13 cellular contexts compared by ENCODE assay signal in genomic region chr15:63602595-63602994, GRCh38. TPM values are rescaled to one million over a fixed set of nuclear protein-coding genes. Genes with fewer than 3 reads are reported as not detected.
DNase-seq lines count a peak whose midpoint lies in the region; ATAC-seq and TF ChIP-seq lines count a peak whose summit lies in the region.
"Had no signal": no experiment of that assay in that cellular context is flagged by ENCODE, and none has a peak within 500 bp of the region (broad histone marks: within the 10 kb centered on the region; RNA-seq: fewer than 3 reads in every experiment).

No MANE protein-coding gene starts in this region.

- H3K4me1 Mint-ChIP-seq in activated naive CD4-positive, alpha-beta T cell treated with anti-CD3 and anti-CD28 coated beads, Interleukin-2, amount 50 U/mL, for 24 hours, result peaks cover 62% of the 10 kb centered on the region
- H3K4me1 Mint-ChIP-seq in WTC11 (peaks cover 15% of the 10 kb centered on the region), immature natural killer cell (peaks cover 36 to 46% of the 10 kb centered on the region in 2 donors)

- no peak overlapping the region for H3K27ac Mint-ChIP-seq in activated naive CD4-positive, alpha-beta T cell treated with anti-CD3 and anti-CD28 coated beads, Interleukin-2, amount 50 U/mL, for 24 hours
- H3K27ac Mint-ChIP-seq in WTC11 (no peak overlapping the region), immature natural killer cell (peak overlapping the region in 5 of 6 donors; percentile 6 to 89 (median 66))

- CTCF ChIA-PET in WTC11 (lab: Charles Lee), result interaction anchor here (1.2 to 5.0 kb wide), 5 partner anchors 8 to 465 kb away, joined by 4 to 59 read pairs (median 9); partner anchors contain the start of gene USP3

- no peaks in the 10 kb centered on the region for H3K27me3 Mint-ChIP-seq in activated naive CD4-positive, alpha-beta T cell treated with anti-CD3 and anti-CD28 coated beads, Interleukin-2, amount 50 U/mL, for 24 hours
- H3K27me3 Mint-ChIP-seq in WTC11 (ENCODE audit: low read depth), result peaks cover 28% of the 10 kb centered on the region
- H3K27me3 Mint-ChIP-seq in immature natural killer cell (ENCODE audit: low read depth in 3 of 3), result peaks cover 13 to 25% (median 18%) of the 10 kb centered on the region in 3 donors

- no peaks in the 10 kb centered on the region for H3K9me3 Mint-ChIP-seq in activated naive CD4-positive, alpha-beta T cell treated with anti-CD3 and anti-CD28 coated beads, Interleukin-2, amount 50 U/mL, for 24 hours
- no peaks in the 10 kb centered on the region for H3K9me3 Mint-ChIP-seq in WTC11
- H3K9me3 Mint-ChIP-seq in immature natural killer cell, result no peaks in the 10 kb centered on the region

- no peak for TF ChIP-seq CTCF in WTC11 (IDR thresholded peaks at IDR 0.05)

- POLR2A ChIA-PET in WTC11 (lab: Charles Lee), result interaction anchor here (0.6 kb wide), 1 partner anchor 310 kb away, joined by 3 read pairs; no protein-coding TSS in a partner anchor

- peak overlapping the region; percentile 31 for H3K4me3 Mint-ChIP-seq in activated naive CD4-positive, alpha-beta T cell treated with anti-CD3 and anti-CD28 coated beads, Interleukin-2, amount 50 U/mL, for 24 hours
- H3K4me3 Mint-ChIP-seq in WTC11 (peak overlapping the region; percentile 31; the same call in 1 of the 2 replicates), immature natural killer cell (peak overlapping the region; percentile 59 to 95 (median 65))

- ATAC-seq in WTC11 (no peak), HG03280 (IDR thresholded peaks at IDR 0.05; ENCODE audit: unreplicated experiment) (no peak)
- ATAC-seq: Panc1, sciatic nerve had no signal

- no peaks in the 10 kb centered on the region for H3K36me3 Mint-ChIP-seq in activated naive CD4-positive, alpha-beta T cell treated with anti-CD3 and anti-CD28 coated beads, Interleukin-2, amount 50 U/mL, for 24 hours
- H3K36me3 Mint-ChIP-seq in WTC11, result no peaks in the 10 kb centered on the region
- H3K36me3 Mint-ChIP-seq in immature natural killer cell, result no peaks in the 10 kb centered on the region

- no peak for DNase-seq in activated naive CD4-positive, alpha-beta T cell treated with Interleukin-2 at 50 U/mL for 16 hours
- DNase-seq in WTC11 (ENCODE audit: low spot score), result no peak
- DNase-seq in immature natural killer cell, result no peak
- peak; percentile 20 for DNase-seq in superior temporal gyrus (ENCODE audit: extremely low spot score)
- DNase-seq in mucosa of gallbladder (ENCODE audit: low spot score), result no peak
- DNase-seq in DMS53 treated with DMSO at 0.1 percent for 48 hours (lab: John Stamatoyannopoulos, UW; ENCODE audit: unreplicated experiment), result no peak
- DNase-seq: activated CD4-positive, CD25-positive, alpha-beta regulatory T cell treated with anti-CD3 and anti-CD28 coated beads, Interleukin-2, amount 50 U/mL, for 72 hours; AML-193; stimulated activated CD4-positive, alpha-beta T cell treated with anti-CD3 and anti-CD28 coated beads, Interleukin-4, amount 100 ng/mL, for 1 hour had no signal

TF ChIP-seq in WTC11, 78 proteins besides CTCF, POLR2A, EP300 and RAD21 (continues in another document):
- TF ChIP-seq, protein P1, sequence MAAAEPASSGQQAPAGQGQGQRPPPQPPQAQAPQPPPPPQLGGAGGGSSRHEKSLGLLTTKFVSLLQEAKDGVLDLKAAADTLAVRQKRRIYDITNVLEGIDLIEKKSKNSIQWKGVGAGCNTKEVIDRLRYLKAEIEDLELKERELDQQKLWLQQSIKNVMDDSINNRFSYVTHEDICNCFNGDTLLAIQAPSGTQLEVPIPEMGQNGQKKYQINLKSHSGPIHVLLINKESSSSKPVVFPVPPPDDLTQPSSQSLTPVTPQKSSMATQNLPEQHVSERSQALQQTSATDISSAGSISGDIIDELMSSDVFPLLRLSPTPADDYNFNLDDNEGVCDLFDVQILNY (CRISPR knock-in tag; IDR thresholded peaks at IDR 0.05), result no peak
- TF ChIP-seq NR3C1 (CRISPR knock-in tag; conservative IDR thresholded peaks at IDR 0.05; ENCODE audit: low read depth), result no peak
- TF ChIP-seq, protein P2, sequence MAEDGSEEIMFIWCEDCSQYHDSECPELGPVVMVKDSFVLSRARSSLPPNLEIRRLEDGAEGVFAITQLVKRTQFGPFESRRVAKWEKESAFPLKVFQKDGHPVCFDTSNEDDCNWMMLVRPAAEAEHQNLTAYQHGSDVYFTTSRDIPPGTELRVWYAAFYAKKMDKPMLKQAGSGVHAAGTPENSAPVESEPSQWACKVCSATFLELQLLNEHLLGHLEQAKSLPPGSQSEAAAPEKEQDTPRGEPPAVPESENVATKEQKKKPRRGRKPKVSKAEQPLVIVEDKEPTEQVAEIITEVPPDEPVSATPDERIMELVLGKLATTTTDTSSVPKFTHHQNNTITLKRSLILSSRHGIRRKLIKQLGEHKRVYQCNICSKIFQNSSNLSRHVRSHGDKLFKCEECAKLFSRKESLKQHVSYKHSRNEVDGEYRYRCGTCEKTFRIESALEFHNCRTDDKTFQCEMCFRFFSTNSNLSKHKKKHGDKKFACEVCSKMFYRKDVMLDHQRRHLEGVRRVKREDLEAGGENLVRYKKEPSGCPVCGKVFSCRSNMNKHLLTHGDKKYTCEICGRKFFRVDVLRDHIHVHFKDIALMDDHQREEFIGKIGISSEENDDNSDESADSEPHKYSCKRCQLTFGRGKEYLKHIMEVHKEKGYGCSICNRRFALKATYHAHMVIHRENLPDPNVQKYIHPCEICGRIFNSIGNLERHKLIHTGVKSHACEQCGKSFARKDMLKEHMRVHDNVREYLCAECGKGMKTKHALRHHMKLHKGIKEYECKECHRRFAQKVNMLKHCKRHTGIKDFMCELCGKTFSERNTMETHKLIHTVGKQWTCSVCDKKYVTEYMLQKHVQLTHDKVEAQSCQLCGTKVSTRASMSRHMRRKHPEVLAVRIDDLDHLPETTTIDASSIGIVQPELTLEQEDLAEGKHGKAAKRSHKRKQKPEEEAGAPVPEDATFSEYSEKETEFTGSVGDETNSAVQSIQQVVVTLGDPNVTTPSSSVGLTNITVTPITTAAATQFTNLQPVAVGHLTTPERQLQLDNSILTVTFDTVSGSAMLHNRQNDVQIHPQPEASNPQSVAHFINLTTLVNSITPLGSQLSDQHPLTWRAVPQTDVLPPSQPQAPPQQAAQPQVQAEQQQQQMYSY (CRISPR knock-in tag; IDR thresholded peaks at IDR 0.05), result no peak
- TF ChIP-seq SOX15 (CRISPR knock-in tag; IDR thresholded peaks at IDR 0.05), result no peak
- no peak for TF ChIP-seq ZNF219 (CRISPR knock-in tag; IDR thresholded peaks at IDR 0.05; ENCODE audit: borderline replicate concordance)
- no peak for TF ChIP-seq ZNF121 (CRISPR knock-in tag; IDR thresholded peaks at IDR 0.05)
- TF ChIP-seq, protein P3, sequence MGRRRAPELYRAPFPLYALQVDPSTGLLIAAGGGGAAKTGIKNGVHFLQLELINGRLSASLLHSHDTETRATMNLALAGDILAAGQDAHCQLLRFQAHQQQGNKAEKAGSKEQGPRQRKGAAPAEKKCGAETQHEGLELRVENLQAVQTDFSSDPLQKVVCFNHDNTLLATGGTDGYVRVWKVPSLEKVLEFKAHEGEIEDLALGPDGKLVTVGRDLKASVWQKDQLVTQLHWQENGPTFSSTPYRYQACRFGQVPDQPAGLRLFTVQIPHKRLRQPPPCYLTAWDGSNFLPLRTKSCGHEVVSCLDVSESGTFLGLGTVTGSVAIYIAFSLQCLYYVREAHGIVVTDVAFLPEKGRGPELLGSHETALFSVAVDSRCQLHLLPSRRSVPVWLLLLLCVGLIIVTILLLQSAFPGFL (CRISPR knock-in tag; IDR thresholded peaks at IDR 0.05; ENCODE audit: borderline replicate concordance), result no peak
- TF ChIP-seq, protein P4, sequence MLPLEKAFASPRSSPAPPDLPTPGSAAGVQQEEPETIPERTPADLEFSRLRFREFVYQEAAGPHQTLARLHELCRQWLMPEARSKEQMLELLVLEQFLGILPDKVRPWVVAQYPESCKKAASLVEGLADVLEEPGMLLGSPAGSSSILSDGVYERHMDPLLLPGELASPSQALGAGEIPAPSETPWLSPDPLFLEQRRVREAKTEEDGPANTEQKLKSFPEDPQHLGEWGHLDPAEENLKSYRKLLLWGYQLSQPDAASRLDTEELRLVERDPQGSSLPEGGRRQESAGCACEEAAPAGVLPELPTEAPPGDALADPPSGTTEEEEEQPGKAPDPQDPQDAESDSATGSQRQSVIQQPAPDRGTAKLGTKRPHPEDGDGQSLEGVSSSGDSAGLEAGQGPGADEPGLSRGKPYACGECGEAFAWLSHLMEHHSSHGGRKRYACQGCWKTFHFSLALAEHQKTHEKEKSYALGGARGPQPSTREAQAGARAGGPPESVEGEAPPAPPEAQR (CRISPR knock-in tag; IDR thresholded peaks at IDR 0.05), result no peak
- TF ChIP-seq TEAD1 (CRISPR knock-in tag; IDR thresholded peaks at IDR 0.05), result no peak
- TF ChIP-seq FOXP4 (CRISPR knock-in tag; IDR thresholded peaks at IDR 0.05), result no peak
- TF ChIP-seq NFATC4 (CRISPR knock-in tag; IDR thresholded peaks at IDR 0.05), result no peak

RNA-seq across cellular contexts. Expression of gene FBXL22, which starts 5.4 kb away (rescaled TPM):
- total RNA-seq in WTC11 (2021) (0.46 to 0.73 TPM (median 0.46 TPM) in 3 replicates), mucosa of gallbladder (58.4 TPM)
- polyA plus RNA-seq in immature natural killer cell, result 1 to 10 TPM in 1 of 3 donors, not detected in 2; 1.1 TPM

Comparison
In these comparisons a context has a peak if more than half of its experiments do, and no peak if none do; other contexts are left out.
1. H3K27ac Mint-ChIP-seq: peak in immature natural killer cell (5 of 6); none in activated naive CD4-positive, alpha-beta T cell treated with anti-CD3 and anti-CD28 coated beads, Interleukin-2, amount 50 U/mL, for 24 hours (single experiment) and WTC11 (single experiment).
2. RNA of gene FBXL22, which starts 5.4 kb away (total RNA-seq): 58.4 TPM in mucosa of gallbladder (single experiment); 0.46 to 0.73 TPM in WTC11; every median in the first group is over 10 times any median in the second.
3. Peak in every context shown above with its lines, with median percentiles within 50 percentile points of each other: H3K4me3 Mint-ChIP-seq.